Comparison of ENCODE assay signal across 1 cellular context in genomic region chr15:77645602-77646001, GRCh38.
TF ChIP-seq lines count a peak whose summit lies in the region.

No MANE protein-coding gene starts in this region.

TF ChIP-seq in IMR-90, 13 proteins besides CTCF, POLR2A, EP300 and RAD21 (continued from another document):
- TF ChIP-seq MXI1 (IDR thresholded peaks at IDR 0.05; ENCODE audit: borderline replicate concordance, low read depth, low read length), result no peak
- no peak for TF ChIP-seq MAFK (IDR thresholded peaks at IDR 0.05; ENCODE audit: low read depth, low read length)
